18 cellular contexts compared by ENCODE assay signal in genomic region chr14:80269338-80269935, GRCh38. TPM values are rescaled to one million over a fixed set of nuclear protein-coding genes. Genes with fewer than 3 reads are reported as not detected.
DNase-seq lines count a peak whose midpoint lies in the region; ATAC-seq and TF ChIP-seq lines count a peak whose summit lies in the region.
"Had no signal": no experiment of that assay in that cellular context is flagged by ENCODE, and none has a peak within 500 bp of the region (broad histone marks: within the 10 kb centered on the region; RNA-seq: fewer than 3 reads in every experiment).

No MANE protein-coding gene starts in this region.

- no peak for TF ChIP-seq CTCF in HFFc6 (IDR thresholded peaks at IDR 0.05)
- no peak for TF ChIP-seq CTCF in astrocyte of the spinal cord (IDR thresholded peaks at IDR 0.05; ENCODE audit: low read depth, low read length)
- no peak for TF ChIP-seq CTCF in fibroblast of the aortic adventitia (IDR thresholded peaks at IDR 0.05; ENCODE audit: insufficient read depth, low read length)

- H3K27ac Mint-ChIP-seq in HFFc6, result no peak overlapping the region
- H3K27ac Mint-ChIP-seq: stimulated activated effector memory CD8-positive, alpha-beta T cell treated with anti-CD3 and anti-CD28 coated beads, Interleukin-12 subunit alpha, Interleukin-12 subunit beta, amount 100 ng/mL, for 72 hours had no signal

- peak; percentile 16 for DNase-seq in A172 (ENCODE audit: low spot score)
- DNase-seq in HFFc6, result peak; percentile 14
- DNase-seq in astrocyte of the spinal cord (ENCODE audit: low read depth, low spot score), result peak; percentile 17
- peak; percentile 74 for DNase-seq in fibroblast of the aortic adventitia (ENCODE audit: low read depth)
- no peak for DNase-seq in NCI-H345 (lab: John Stamatoyannopoulos, UW)
- no peak for DNase-seq in COLO829 (ENCODE audit: low spot score)
- DNase-seq in DMS79 (lab: John Stamatoyannopoulos, UW), result no peak
- DNase-seq: activated CD4-positive, alpha-beta T cell treated with anti-CD3 and anti-CD28 coated beads for 1 hour; activated effector memory CD4-positive, alpha-beta T cell treated with anti-CD3 and anti-CD28 coated beads, Interleukin-2, amount 50 U/mL, for 16 hours; aorta; dorsolateral prefrontal cortex; left ventricle myocardium inferior; SHP77 treated with DMSO at 0.1 percent for 48 hours had no signal

- in situ Hi-C loops in astrocyte of the spinal cord (cut with HindIII; ENCODE audit: low sequenced_read_pairs), result no loop called here

- ATAC-seq in GM21381 (IDR thresholded peaks at IDR 0.05; ENCODE audit: unreplicated experiment), result no peak
- ATAC-seq: stimulated activated effector memory CD8-positive, alpha-beta T cell treated with anti-CD3 and anti-CD28 coated beads, Interleukin-12 subunit alpha, Interleukin-12 subunit beta, amount 100 ng/mL, for 72 hours had no signal

- no peaks in the 10 kb centered on the region for H3K9me3 Mint-ChIP-seq in HFFc6

- no peaks in the 10 kb centered on the region for H3K36me3 Mint-ChIP-seq in HFFc6 (ENCODE audit: low read depth)
- H3K36me3 Mint-ChIP-seq: stimulated activated effector memory CD8-positive, alpha-beta T cell treated with anti-CD3 and anti-CD28 coated beads, Interleukin-12 subunit alpha, Interleukin-12 subunit beta, amount 100 ng/mL, for 72 hours had no signal

- H3K4me3 ChIP-seq in astrocyte of the spinal cord (ENCODE audit: low read depth, low read length), result no peak overlapping the region
- no peak overlapping the region for H3K4me3 ChIP-seq in fibroblast of the aortic adventitia (ENCODE audit: low read depth, low read length)
- H3K4me3 ChIP-seq: dorsolateral prefrontal cortex, HAP-1, left ventricle myocardium inferior, tibial nerve had no signal

- no peaks in the 10 kb centered on the region for H3K4me1 Mint-ChIP-seq in HFFc6 (ENCODE audit: low read depth)
- H3K4me1 Mint-ChIP-seq: stimulated activated effector memory CD8-positive, alpha-beta T cell treated with anti-CD3 and anti-CD28 coated beads, Interleukin-12 subunit alpha, Interleukin-12 subunit beta, amount 100 ng/mL, for 72 hours had no signal

- no peak overlapping the region for H3K4me3 Mint-ChIP-seq in HFFc6
- H3K4me3 Mint-ChIP-seq: stimulated activated effector memory CD8-positive, alpha-beta T cell treated with anti-CD3 and anti-CD28 coated beads, Interleukin-12 subunit alpha, Interleukin-12 subunit beta, amount 100 ng/mL, for 72 hours had no signal

- no peaks in the 10 kb centered on the region for H3K27me3 Mint-ChIP-seq in HFFc6 (ENCODE audit: insufficient read depth)

RNA-seq across cellular contexts. Expression of gene DIO2, which starts 58.1 kb away (rescaled TPM):
- total RNA-seq in A172 (2014; rRNA removed; shearing (Covaris generic)), result 22.4 and 40.5 TPM in 2 replicates
- total RNA-seq in HFFc6 (2021; fragmentation: NEBNext Ultra II Directional; extraction: Animal tissue kit (Norgen Biotek cat#: 25700)), result 100 to 1,000 TPM in 1 of 6 experiments, 10 to 100 TPM in 5; 64.1 to 106 (median 70.3) TPM
- total RNA-seq in fibroblast of the aortic adventitia (ENCODE audit: low replicate concordance), result 0.74 and 66.0 TPM in 2 replicates
- total RNA-seq: T-helper 2 cell treated with Interferon-gamma antibody and Interleukin-4, amounts not matched to agents 100 ng/mL and 5 ng/mL, for 36 hours had no signal

Comparison
In these comparisons a context has a peak if more than half of its experiments do, and no peak if none do; other contexts are left out.
1. DNase-seq: peak in A172 (single experiment), HFFc6 (single experiment), astrocyte of the spinal cord (single experiment) and fibroblast of the aortic adventitia (single experiment); none in NCI-H345 (single experiment), COLO829 (single experiment) and DMS79 (single experiment).